ENCODE assay signal across 22 cellular contexts in the genomic region with DNA sequence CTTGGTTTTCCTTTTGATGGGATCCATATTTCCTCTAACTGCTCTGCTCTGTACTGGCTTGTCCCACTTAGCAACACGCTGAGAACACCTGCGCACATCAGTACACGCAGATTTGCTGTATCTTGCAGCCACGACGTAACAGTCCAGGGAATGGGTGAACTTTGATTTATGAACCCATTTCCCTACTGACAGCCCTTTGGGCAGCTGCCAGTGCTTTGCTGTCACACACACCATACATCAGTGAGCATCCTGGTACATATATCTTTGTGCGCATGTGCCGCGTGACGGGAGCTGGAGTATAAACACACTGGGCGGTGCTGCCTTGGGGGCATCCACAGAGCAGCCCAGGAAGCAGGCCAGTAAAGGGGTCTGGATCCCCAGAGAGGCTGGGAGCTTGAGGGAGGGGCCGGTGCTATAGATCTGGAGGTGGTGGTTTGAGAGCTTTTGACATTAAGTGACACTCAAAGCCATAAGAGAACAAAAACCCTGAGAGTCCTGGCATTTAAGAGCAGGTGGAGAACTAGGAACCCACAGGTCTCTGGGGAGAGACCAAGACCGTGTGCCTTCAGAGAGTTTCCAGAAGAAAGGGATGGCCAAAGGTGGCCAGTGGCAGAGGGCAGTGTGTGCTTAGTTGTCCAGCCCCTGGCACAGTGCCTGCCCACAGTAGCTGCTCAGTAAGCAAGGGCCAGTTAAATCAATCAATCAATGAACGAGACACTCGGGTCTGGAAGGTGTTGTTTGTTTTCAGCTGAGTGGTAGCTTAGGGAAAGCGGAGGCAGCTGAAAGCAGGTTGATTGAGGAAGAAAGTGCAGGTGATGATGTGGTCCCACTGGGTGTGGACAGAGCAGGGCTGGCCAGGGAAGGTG. TPM values are rescaled to one million over a fixed set of nuclear protein-coding genes. Genes with fewer than 3 reads are reported as not detected.
DNase-seq lines count a peak whose midpoint lies in the region; FAIRE-seq lines count a peak whose summit lies in the region.
"Had no signal": no experiment of that assay in that cellular context is flagged by ENCODE, and none has a peak within 500 bp of the region (broad histone marks: within the 10 kb centered on the region; RNA-seq: fewer than 3 reads in every experiment).

No MANE protein-coding gene starts in this region.

- WGBS in small intestine, 3 donors, result 22 to 58% (median 37%) methylated on average over 15 of the region's 15 CpGs

- FAIRE-seq in small intestine (lab: Jason Lieb, UNC), result no peak
- FAIRE-seq: A204.1 had no signal

- peak; percentile 26 to 66 for DNase-seq in NCI-H2081 (lab: John Stamatoyannopoulos, UW)
- no peak for DNase-seq in NCI-H2081 treated with DMSO at 0.1 percent for 48 hours (lab: John Stamatoyannopoulos, UW)
- DNase-seq in NCI-H1694 treated with DMSO at 0.1 percent for 48 hours (lab: John Stamatoyannopoulos, UW), result peak; percentile 12
- peak; percentile 94 for DNase-seq in SHP77 treated with DMSO at 0.1 percent for 48 hours (lab: John Stamatoyannopoulos, UW)
- DNase-seq in small intestine, result peak; percentile 29
- DNase-seq in activated CD4-positive, CD25-positive, alpha-beta regulatory T cell (lab: John Stamatoyannopoulos, UW), result no peak
- DNase-seq in occipital lobe (lab: John Stamatoyannopoulos, UW), result no peak
- DNase-seq in foreskin melanocyte, result no peak
- DNase-seq: activated CD4-positive, alpha-beta T cell treated with anti-CD3 and anti-CD28 coated beads for 1 hour; activated gamma-delta T cell; endodermal cell; NCI-H446; stimulated activated CD4-positive, alpha-beta T cell treated with anti-CD3 and anti-CD28 coated beads, Interleukin-15, amount 100 ng/mL, for 24 hours; stimulated activated naive CD8-positive, alpha-beta T cell treated with anti-CD3 and anti-CD28 coated beads, Interleukin-15, Interleukin-2, amounts not matched to agents 100 U/mL and 50 U/mL, for 24 hours; T-helper 9 cell; trophoblast cell had no signal

- no peaks in the 10 kb centered on the region for H3K4me1 ChIP-seq in small intestine (ENCODE audit: control insufficient read depth in 2 of 2, insufficient read depth in 1 of 2, low read depth in 1 of 2, low read length in 1 of 2)

- H3K27me3 ChIP-seq in small intestine (ENCODE audit: control insufficient read depth in 2 of 2, insufficient read depth in 2 of 2, low read length in 2 of 2), result peaks cover 7 to 15% of the 10 kb centered on the region in 2 donors
- H3K27me3 ChIP-seq: SJCRH30 had no signal

- no peaks in the 10 kb centered on the region for H3K36me3 ChIP-seq in small intestine (ENCODE audit: control insufficient read depth in 2 of 2, insufficient read depth in 2 of 2, low read length in 2 of 2)
- H3K36me3 ChIP-seq: neutrophil, SJCRH30 had no signal

- no peak overlapping the region for H3K27ac ChIP-seq in small intestine (ENCODE audit: low read depth in 1 of 2, low read length in 1 of 2)
- H3K27ac ChIP-seq: neutrophil, SJCRH30 had no signal

- H3K4me3 ChIP-seq in small intestine (ENCODE audit: low read depth in 1 of 2, low read length in 2 of 2), result no peak overlapping the region
- H3K4me3 ChIP-seq: SJCRH30 had no signal

- no peaks in the 10 kb centered on the region for H3K9me3 ChIP-seq in small intestine (ENCODE audit: control insufficient read depth, low read depth)
- H3K9me3 ChIP-seq: neutrophil, SJCRH30 had no signal

RNA-seq across cellular contexts. Expression of a gene that starts 53.7 kb away (rescaled TPM):
- polyA plus RNA-seq in small intestine, result under 1 TPM in 1 of 3 donors, not detected in 2; 0.13 TPM
- not detected for total RNA-seq in occipital lobe
- total RNA-seq: chondrocyte, OCI-LY7 had no signal
- polyA plus RNA-seq: CD14-positive monocyte had no signal

Comparison
In these comparisons a context has a peak if more than half of its experiments do, and no peak if none do; other contexts are left out.
1. DNase-seq: peak in NCI-H2081 (2 of 2), NCI-H1694 treated with DMSO at 0.1 percent for 48 hours (single experiment), SHP77 treated with DMSO at 0.1 percent for 48 hours (single experiment) and small intestine (single experiment); none in NCI-H2081 treated with DMSO at 0.1 percent for 48 hours (single experiment), activated CD4-positive, CD25-positive, alpha-beta regulatory T cell (0 of 4), occipital lobe (single experiment) and foreskin melanocyte (single experiment).